Comparison of ENCODE assay signal across 12 cellular contexts in genomic region chr7:153389261-153389660, GRCh38.
"Had no signal": no experiment of that assay in that cellular context is flagged by ENCODE, and none has a peak within 500 bp of the region (broad histone marks: within the 10 kb centered on the region; RNA-seq: fewer than 3 reads in every experiment).

No MANE protein-coding gene starts in this region.

- H3K4me3 ChIP-seq: adrenal gland, cardiac muscle cell, thyroid gland, uterus had no signal

- H3K4me1 ChIP-seq: adrenal gland, thyroid gland had no signal

- ATAC-seq: activated CD4-positive, alpha-beta T cell treated with anti-CD3 and anti-CD28 coated beads for 36 hours; activated naive CD4-positive, alpha-beta T cell treated with anti-CD3 and anti-CD28 coated beads, Interleukin-2, amount 50 U/mL, for 72 hours; left colon; stimulated activated naive B cell treated with anti-CD40 and anti-IgM and Interleukin-4, amounts not matched to agents 10 μg/mL and 1 μg/mL and 100 μg/mL, for 72 hours; WTC11 had no signal

- H3K27ac ChIP-seq: adrenal gland, cardiac muscle cell, thyroid gland had no signal

- DNase-seq: activated CD4-positive, alpha-beta T cell treated with anti-CD3 and anti-CD28 coated beads for 36 hours; activated CD4-positive, alpha-beta T cell treated with anti-CD3 and anti-CD28 coated beads, Interleukin-2, amount 50 U/mL, for 48 hours; activated gamma-delta T cell treated with Interleukin-2 at 50 U/mL for 16 hours; activated T-cell treated with anti-CD3 and anti-CD28 coated beads for 4 hours; adrenal gland; left colon; stimulated activated naive B cell treated with anti-CD40 and anti-IgM and Interleukin-4, amounts not matched to agents 10 μg/mL and 1 μg/mL and 100 μg/mL, for 72 hours; thyroid gland had no signal

- H3K9me3 ChIP-seq: thyroid gland had no signal

- H3K36me3 ChIP-seq: adrenal gland, cardiac muscle cell, thyroid gland, uterus had no signal

- H3K27me3 ChIP-seq: adrenal gland, cardiac muscle cell, thyroid gland, uterus had no signal
